In the genomic region with DNA sequence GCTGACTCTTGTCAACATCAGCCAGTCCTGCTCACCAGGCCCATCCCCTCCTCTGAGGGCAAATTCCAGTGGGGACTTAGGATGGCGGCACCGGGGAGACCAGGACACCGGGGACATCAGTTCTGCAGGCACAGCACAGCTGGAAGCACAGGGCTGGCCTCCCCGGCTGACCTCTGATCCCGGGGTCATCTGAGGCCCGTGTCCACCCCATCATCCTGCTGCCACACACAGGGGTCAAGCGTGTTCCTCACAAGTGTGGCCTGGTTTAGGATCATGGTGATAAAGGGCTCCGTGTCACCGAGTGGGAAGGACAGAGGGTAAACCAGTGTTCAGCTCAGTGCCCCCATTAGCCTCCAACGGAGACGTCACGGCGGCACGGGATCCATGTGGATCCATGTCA, we compare ENCODE assay signal across 16 cellular contexts. TPM values are rescaled to one million over a fixed set of nuclear protein-coding genes. Genes with fewer than 3 reads are reported as not detected.
DNase-seq lines count a peak whose midpoint lies in the region; ATAC-seq, FAIRE-seq and TF ChIP-seq lines count a peak whose summit lies in the region.
"Had no signal": no experiment of that assay in that cellular context is flagged by ENCODE, and none has a peak within 500 bp of the region (broad histone marks: within the 10 kb centered on the region; RNA-seq: fewer than 3 reads in every experiment).

No MANE protein-coding gene starts in this region.

- H3K56ac ChIP-seq in H1 (replicated peaks; ENCODE audit: insufficient read length, low read depth, low read length): no peak overlapping the region
- H3K56ac ChIP-seq in mesendoderm (ENCODE audit: low read length): peak overlapping the region; percentile 19

- no peak overlapping the region; the same call in 1 of the 2 replicates for H2AK5ac ChIP-seq in H1 (ENCODE audit: low read depth, low read length)
- no peak overlapping the region for H2AK5ac ChIP-seq in mesendoderm (ENCODE audit: low read length)

- TF ChIP-seq EP300 in H1 (IDR thresholded peaks at IDR 0.05; ENCODE audit: borderline replicate concordance in 1 of 2, low read depth in 2 of 2, low read length in 2 of 2): no peak

- no peak overlapping the region for H4K8ac ChIP-seq in H1 (ENCODE audit: extremely low read depth, insufficient read depth, low read length)
- H4K8ac ChIP-seq in mesendoderm (ENCODE audit: low read depth, low read length): no peak overlapping the region

- FAIRE-seq in H1 (lab: Jason Lieb, UNC): no peak
- FAIRE-seq: A549, GM12878, GM18507 had no signal

- 88% methylated on average over 14 of the region's 14 CpGs for WGBS in right cardiac atrium
- WGBS in H1 (ENCODE audit: extremely low coverage in 1 of 2, insufficient coverage in 1 of 2, insufficient read length in 1 of 2, insufficient replicate concordance in 2 of 2, low coverage in 1 of 2, low lambda C conversion rate in 2 of 2, missing lambda C conversion rate in 1 of 2), 2 experiments: 86% methylated on average over 14 of the region's 14 CpGs; no CpG with 5 or more reads in 1 of the 2 experiments
- WGBS in mesendoderm (ENCODE audit: extremely low coverage, insufficient coverage, low lambda C conversion rate): no CpG with 5 or more reads among the region's 14 CpGs
- 81 to 86% methylated on average over 14 of the region's 14 CpGs for WGBS in aorta, 2 donors

- H3K4me3 ChIP-seq in right cardiac atrium (ENCODE audit: low read length) (no peak overlapping the region), H1 (ENCODE audit: extremely low read depth in 1 of 4, insufficient read depth in 2 of 4, low read depth in 3 of 4, low read length in 4 of 4) (no peak overlapping the region), mesendoderm (ENCODE audit: low read length) (no peak overlapping the region), aorta (ENCODE audit: low read length in 2 of 2) (no peak overlapping the region)
- H3K4me3 ChIP-seq: A549, GM12878, GM23338 had no signal

- POLR2A ChIA-PET in H1 (lab: Charles Lee; ENCODE audit: partially characterized antibody): no interaction called here

- H3K18ac ChIP-seq in H1 (ENCODE audit: extremely low read depth, low read length) (0 out of 2 replicates have a peak overlapping the region, but pooled peaks have one; percentile 19), mesendoderm (ENCODE audit: low read length) (no peak overlapping the region)

- intact Hi-C loops in right cardiac atrium (cut with DNase I): no loop called here
- intact Hi-C loops in cardiac septum (cut with DNase I): no loop called here
- intact Hi-C loops in aorta (cut with DNase I): no loop called here

- ATAC-seq in right cardiac atrium: no peak
- no peak for ATAC-seq in aorta (ENCODE audit: low FRiP score)
- ATAC-seq in stimulated activated naive CD8-positive, alpha-beta T cell treated with anti-CD3 and anti-CD28 coated beads, Interleukin-15, Interleukin-2, amounts not matched to agents 100 U/mL and 50 U/mL, for 24 hours: no peak
- ATAC-seq: A549, GM12878 had no signal

- H2BK5ac ChIP-seq in H1 (ENCODE audit: low read depth, low read length): no peak overlapping the region
- H2BK5ac ChIP-seq in mesendoderm (ENCODE audit: low read length): no peak overlapping the region

- no peak overlapping the region for H3K14ac ChIP-seq in H1 (ENCODE audit: insufficient read length)

- H3K79me1 ChIP-seq in H1 (ENCODE audit: low read depth, low read length) (no peaks in the 10 kb centered on the region), mesendoderm (ENCODE audit: low read length) (no peaks in the 10 kb centered on the region)

- no peaks in the 10 kb centered on the region for H3K27me3 ChIP-seq in right cardiac atrium (ENCODE audit: control insufficient read depth, insufficient read depth)
- H3K27me3 ChIP-seq in H1 (replicated peaks in 1 of 4; ENCODE audit: control insufficient read depth in 3 of 4, extremely low read depth in 1 of 4, insufficient read depth in 3 of 4, low read length in 3 of 4): no peaks in the 10 kb centered on the region
- H3K27me3 ChIP-seq in mesendoderm (ENCODE audit: insufficient read depth, low read length, poor library complexity): no peaks in the 10 kb centered on the region
- no peaks in the 10 kb centered on the region for H3K27me3 ChIP-seq in aorta (ENCODE audit: control insufficient read depth in 1 of 2, insufficient read depth in 2 of 2, low read length in 1 of 2)
- H3K27me3 ChIP-seq: BE2C had no signal

- H2BK12ac ChIP-seq in H1 (ENCODE audit: low read depth, low read length): 0 out of 2 replicates have a peak overlapping the region, but pooled peaks have one; percentile 39

- peak overlapping the region in 1 of 2 experiments; percentile 50; a peak in 1 of 4 replicates for H3K4me2 ChIP-seq in H1 (ENCODE audit: insufficient read depth in 1 of 2, low read depth in 2 of 2, low read length in 2 of 2)
- no peak overlapping the region for H3K4me2 ChIP-seq in mesendoderm (ENCODE audit: low read length)
- H3K4me2 ChIP-seq: A549 had no signal

- H2BK15ac ChIP-seq in H1 (ENCODE audit: low read length) (no peak overlapping the region), mesendoderm (replicated peaks; ENCODE audit: low read depth) (no peak overlapping the region)

- H4K91ac ChIP-seq in H1 (replicated peaks; ENCODE audit: insufficient read length, low read length): peak overlapping the region; percentile 30

- H3K23me2 ChIP-seq in H1 (ENCODE audit: low read depth, low read length): no peaks in the 10 kb centered on the region; the same call in 1 of the 2 replicates

- no peak overlapping the region for H4K5ac ChIP-seq in H1 (ENCODE audit: insufficient read length, low read depth, low read length)
- no peak overlapping the region for H4K5ac ChIP-seq in mesendoderm (ENCODE audit: low read length)

- H3K27ac ChIP-seq in right cardiac atrium (ENCODE audit: low read length) (no peak overlapping the region), H1 (ENCODE audit: low read depth, low read length) (no peak overlapping the region), mesendoderm (ENCODE audit: low read depth, low read length) (no peak overlapping the region), aorta (ENCODE audit: low read depth in 1 of 2, low read length in 2 of 2) (no peak overlapping the region)
- H3K27ac ChIP-seq: A549, C4-2B had no signal

- H3K4ac ChIP-seq in H1 (replicated peaks; ENCODE audit: insufficient read length, low read depth, low read length) (no peak overlapping the region), mesendoderm (ENCODE audit: low read depth, low read length) (no peak overlapping the region)

- DNase-seq in right cardiac atrium: peak in 2 of 3 donors; percentile 13 to 44
- DNase-seq in cardiac septum (ENCODE audit: low spot score): no peak
- DNase-seq in H1 (ENCODE audit: low read depth in 1 of 2, low spot score in 2 of 2): no peak
- no peak for DNase-seq in mesendoderm
- peak; percentile 30 to 74 for DNase-seq in aorta
- DNase-seq in stimulated activated naive CD8-positive, alpha-beta T cell treated with anti-CD3 and anti-CD28 coated beads, Interleukin-15, Interleukin-2, amounts not matched to agents 100 U/mL and 50 U/mL, for 24 hours: no peak
- no peak for DNase-seq in foreskin melanocyte
- DNase-seq: BE2C; CD4-positive, alpha-beta memory T cell; DMS79; H9 had no signal

- no peaks in the 10 kb centered on the region for H4K20me1 ChIP-seq in H1 (replicated peaks in 1 of 2; ENCODE audit: control insufficient read depth in 1 of 2, insufficient read depth in 2 of 2, low read length in 2 of 2)

- H3K79me2 ChIP-seq in H1 (ENCODE audit: control insufficient read depth in 1 of 2, insufficient read depth in 2 of 2, low read length in 2 of 2) (no peaks in the 10 kb centered on the region), mesendoderm (ENCODE audit: control insufficient read depth, insufficient read depth, low read length) (no peaks in the 10 kb centered on the region)

- TF ChIP-seq RAD21 in H1 (IDR thresholded peaks at IDR 0.05 in 1 of 2, conservative IDR thresholded peaks at IDR 0.05 in 1 of 2; ENCODE audit: low read depth in 2 of 2, low read length in 2 of 2): no peak

- no peak for TF ChIP-seq CTCF in H1 (IDR thresholded peaks at IDR 0.05; ENCODE audit: control extremely low read depth in 1 of 3, insufficient read depth in 1 of 3, low read depth in 1 of 3, low read length in 3 of 3)

- no peaks in the 10 kb centered on the region for H3K36me3 ChIP-seq in H1 (ENCODE audit: control insufficient read depth in 2 of 4, insufficient read depth in 4 of 4, low read length in 3 of 4)
- no peaks in the 10 kb centered on the region for H3K36me3 ChIP-seq in mesendoderm (ENCODE audit: control insufficient read depth, insufficient read depth, low read length)
- no peaks in the 10 kb centered on the region for H3K36me3 ChIP-seq in aorta (ENCODE audit: control insufficient read depth in 1 of 2, insufficient read depth in 2 of 2, low read length in 1 of 2)
- H3K36me3 ChIP-seq: BE2C had no signal

- H3K9me3 ChIP-seq in right cardiac atrium (ENCODE audit: control insufficient read depth, low read length): no peaks in the 10 kb centered on the region
- no peaks in the 10 kb centered on the region; a peak in 1 of 4 replicates for H3K9me3 ChIP-seq in H1 (ENCODE audit: insufficient read depth in 2 of 2, low read depth in 1 of 2, low read length in 1 of 2)
- H3K9me3 ChIP-seq in aorta (ENCODE audit: control insufficient read depth, low read length): peaks cover 2% of the 10 kb centered on the region
- H3K9me3 ChIP-seq: A549, BE2C had no signal

- CTCF ChIA-PET in H1 (lab: Charles Lee; ENCODE audit: partially characterized antibody): interaction anchor here (1.7 kb wide), 1 partner anchor 240 kb away, joined by 5 read pairs; no protein-coding TSS in a partner anchor

- no peak for TF ChIP-seq POLR2A in H1 (IDR thresholded peaks at IDR 0.05; ENCODE audit: control extremely low read depth in 1 of 2, low read depth in 2 of 2, low read length in 2 of 2)

- H3K9ac ChIP-seq in H1 (replicated peaks in 1 of 4; ENCODE audit: extremely low read depth in 1 of 4, low read depth in 3 of 4, low read length in 3 of 4) (no peak overlapping the region), mesendoderm (ENCODE audit: low read length) (no peak overlapping the region)

- 0 out of 2 replicates have a peak overlapping the region, but pooled peaks have one; percentile 90 for H2BK20ac ChIP-seq in H1 (ENCODE audit: low read length)

- H3K4me1 ChIP-seq in right cardiac atrium (ENCODE audit: control insufficient read depth, insufficient read depth, low read length) (no peaks in the 10 kb centered on the region), H1 (replicated peaks in 1 of 4; ENCODE audit: control insufficient read depth in 3 of 4, insufficient read depth in 4 of 4, low read length in 3 of 4) (peaks cover 3 to 9% (median 8%) of the 10 kb centered on the region in 4 experiments; a peak in 5 of 7 replicates), mesendoderm (ENCODE audit: control insufficient read depth, low read depth, low read length) (no peaks in the 10 kb centered on the region), aorta (ENCODE audit: control insufficient read depth in 1 of 2, insufficient read depth in 2 of 2, low read length in 2 of 2) (no peaks in the 10 kb centered on the region)
- H3K4me1 ChIP-seq: A549, BE2C had no signal

- no peak overlapping the region for H2BK120ac ChIP-seq in H1 (replicated peaks; ENCODE audit: low read depth, low read length)
- H2BK120ac ChIP-seq in mesendoderm (ENCODE audit: low read depth, low read length): no peak overlapping the region

- H3K23ac ChIP-seq in H1 (ENCODE audit: insufficient read length): no peak overlapping the region
- no peak overlapping the region for H3K23ac ChIP-seq in mesendoderm (ENCODE audit: low read length)

- no peak overlapping the region for H2AFZ ChIP-seq in H1 (ENCODE audit: low read length)
- H2AFZ ChIP-seq: GM23338 had no signal

RNA-seq across cellular contexts. Expression of a gene that starts 58.1 kb away (rescaled TPM):
- 10 to 100 TPM in 2 of 4 donors, 1 to 10 TPM in 2; 9.6 to 11.5 (median 10.1) TPM for total RNA-seq in right cardiac atrium
- polyA plus RNA-seq in right cardiac atrium: 7.1 TPM
- total RNA-seq in cardiac septum: 10.8 TPM
- 35.3 and 37.0 TPM in 2 replicates for total RNA-seq in H1 (2021; fragmentation: NEBNext Ultra II Directional; extraction: Animal tissue kit (Norgen Biotek cat#: 25700))
- polyA plus RNA-seq in H1 (2011; rRNA removed): 16.6 and 25.3 TPM in 2 replicates
- 20.0 TPM for polyA plus RNA-seq in H1 (2011; cell fraction: cytosol; rRNA removed)
- polyA plus RNA-seq in H1 (2011; cell fraction: nucleus; rRNA removed): 27.3 TPM
- polyA plus RNA-seq in H1 (2012, experiment 1 of 2): 21.7 to 30.5 TPM (median 28.9 TPM) in 4 replicates
- polyA plus RNA-seq in H1 (2012, experiment 2 of 2): 25.8 TPM
- polyA plus RNA-seq in H1 (2013, experiment 1 of 2): 17.4 TPM
- polyA plus RNA-seq in H1 (2013, experiment 2 of 2): 16.8 TPM
- polyA minus RNA-seq in H1 (2011; rRNA and poly(A)+ RNA removed): 12.5 and 14.4 TPM in 2 replicates
- polyA minus RNA-seq in H1 (2011; cell fraction: cytosol; rRNA and poly(A)+ RNA removed): 18.3 TPM
- polyA minus RNA-seq in H1 (2011; cell fraction: nucleus; rRNA and poly(A)+ RNA removed): 19.1 TPM
- 19.0 TPM for polyA plus RNA-seq in mesendoderm (2013, experiment 1 of 2)
- 19.0 TPM for polyA plus RNA-seq in mesendoderm (2013, experiment 2 of 2)
- 10 to 100 TPM; 18.5 to 19.8 TPM for total RNA-seq in aorta
- 10 to 100 TPM in 1 of 2 donors, 1 to 10 TPM in 1; 7.0 to 14.9 TPM for polyA plus RNA-seq in aorta

Comparison
In these comparisons a context has a peak if more than half of its experiments do, and no peak if none do; other contexts are left out.
1. DNase-seq: peak in right cardiac atrium (2 of 3) and aorta (2 of 2); none in cardiac septum (single experiment), H1 (0 of 2), mesendoderm (single experiment), stimulated activated naive CD8-positive, alpha-beta T cell treated with anti-CD3 and anti-CD28 coated beads, Interleukin-15, Interleukin-2, amounts not matched to agents 100 U/mL and 50 U/mL, for 24 hours (single experiment) and foreskin melanocyte (single experiment).